10 cellular contexts compared by ENCODE assay signal in genomic region chr16:49701867-49702494, GRCh38.
DNase-seq lines count a peak whose midpoint lies in the region; ATAC-seq, FAIRE-seq and TF ChIP-seq lines count a peak whose summit lies in the region.
"Had no signal": no experiment of that assay in that cellular context is flagged by ENCODE, and none has a peak within 500 bp of the region (broad histone marks: within the 10 kb centered on the region; RNA-seq: fewer than 3 reads in every experiment).

No MANE protein-coding gene starts in this region.

- SMC1A ChIA-PET in GM12878 (lab: Charles Lee; ENCODE audit: uncharacterized antibody, unreplicated experiment), result no interaction called here

- H3K4me1 ChIP-seq in GM12878 (ENCODE audit: control insufficient read depth, insufficient read depth, low read length) (peaks cover 7% of the 10 kb centered on the region), smooth muscle cell (ENCODE audit: low read depth) (peaks cover 64% of the 10 kb centered on the region)

- H3F3A ChIP-seq in smooth muscle cell (ENCODE audit: low read depth), result peaks cover 17% of the 10 kb centered on the region

- in situ Hi-C loops in GM12878 (cut with MboI), result no loop called here

- no peaks in the 10 kb centered on the region for H3K9me3 ChIP-seq in GM12878 (replicated peaks; ENCODE audit: control insufficient read depth, insufficient read depth, low read length)
- no peaks in the 10 kb centered on the region for H3K9me3 ChIP-seq in smooth muscle cell (replicated peaks; ENCODE audit: low read depth)

- H3K9ac ChIP-seq in GM12878 (ENCODE audit: control insufficient read depth, insufficient read depth, low read length) (no peak overlapping the region), smooth muscle cell (ENCODE audit: low read depth) (no peak overlapping the region)

- H3K36me3 ChIP-seq in GM12878 (ENCODE audit: control insufficient read depth in 2 of 2, insufficient read depth in 2 of 2, low read length in 1 of 2) (no peaks in the 10 kb centered on the region), smooth muscle cell (ENCODE audit: low read depth) (no peaks in the 10 kb centered on the region)

- BruUV-seq in GM12878 (replicated peaks; lab: Mats Ljungman, UMichigan), result no TSS peak

- RAD21 ChIA-PET in GM12878 (lab: Charles Lee; ENCODE audit: unreplicated experiment), result no interaction called here

- H3K27me3 ChIP-seq in GM12878 (replicated peaks in 1 of 2; ENCODE audit: control insufficient read depth in 2 of 2, insufficient read depth in 2 of 2, low read length in 1 of 2) (no peaks in the 10 kb centered on the region; a peak in 1 of 4 replicates), smooth muscle cell (ENCODE audit: low read depth) (no peaks in the 10 kb centered on the region)

- no peaks in the 10 kb centered on the region for H4K20me1 ChIP-seq in GM12878 (ENCODE audit: control insufficient read depth, insufficient read depth)
- H4K20me1 ChIP-seq in smooth muscle cell (ENCODE audit: low read depth), result no peaks in the 10 kb centered on the region

- FAIRE-seq in GM12878 (lab: Jason Lieb, UNC), result no peak
- FAIRE-seq: endometrium had no signal

- H3K4me3 ChIP-seq in GM12878 (no peak overlapping the region), smooth muscle cell (no peak overlapping the region)

- WGBS in GM12878 (ENCODE audit: insufficient coverage, insufficient replicate concordance, low lambda C conversion rate, missing lambda C conversion rate), result 11% methylated on average over 15 of the region's 15 CpGs
- 16% methylated on average over 15 of the region's 15 CpGs for WGBS in smooth muscle cell (ENCODE audit: low lambda C conversion rate)

- no peak for TF ChIP-seq CTCF in GM12878 (IDR thresholded peaks at IDR 0.05 in 2 of 3, conservative IDR thresholded peaks at IDR 0.05 in 1 of 3; ENCODE audit: control insufficient read depth in 2 of 3, extremely low read depth in 1 of 3, insufficient read depth in 1 of 3, low read depth in 3 of 3, low read length in 3 of 3)
- TF ChIP-seq CTCF in smooth muscle cell (IDR thresholded peaks at IDR 0.05; ENCODE audit: borderline replicate concordance, insufficient read depth, poor library complexity, severe bottlenecking), result no peak

- H3K4me2 ChIP-seq in GM12878 (ENCODE audit: control insufficient read depth, insufficient read depth) (no peak overlapping the region), smooth muscle cell (peak overlapping the region; percentile 83)

- no peak for TF ChIP-seq POLR2A in GM12878 (IDR thresholded peaks at IDR 0.05; ENCODE audit: low read depth, low read length)

- intact Hi-C loops in GM12878 (cut with micrococcal nuclease; ENCODE audit: unreplicated experiment), result loop anchor here (10.0 kb wide), 1 partner anchor 207 kb away; no protein-coding TSS in a partner anchor

- H3K79me2 ChIP-seq in GM12878 (ENCODE audit: control insufficient read depth, insufficient read depth, low read length), result no peaks in the 10 kb centered on the region
- no peaks in the 10 kb centered on the region for H3K79me2 ChIP-seq in smooth muscle cell (ENCODE audit: low read depth)

- DNase-seq in NCI-H1092 (lab: John Stamatoyannopoulos, UW) (peak; percentile 74), GM12878 (ENCODE audit: low read depth, low spot score) (no peak), iPS-NIHi7 (ENCODE audit: extremely low spot score) (peak; percentile 60), smooth muscle cell (lab: John Stamatoyannopoulos, UW; ENCODE audit: unreplicated experiment) (no peak), LoVo (ENCODE audit: low spot score) (no peak), NCI-H526 (lab: John Stamatoyannopoulos, UW) (no peak), Kasumi-1 (lab: John Stamatoyannopoulos, UW) (no peak)
- DNase-seq: activated CD4-positive, alpha-beta T cell treated with anti-CD3 and anti-CD28 coated beads, Interleukin-2, amount 10 ng/mL, durations not matched to agents 24 days and 14 days had no signal

- ATAC-seq in GM12878 (no peak), GM18520 (IDR thresholded peaks at IDR 0.05; ENCODE audit: unreplicated experiment) (no peak)

- CTCF ChIA-PET in GM12878 (lab: Yijun Ruan, JAX), result no interaction called here

- H3K27ac ChIP-seq in GM12878 (ENCODE audit: control insufficient read depth, insufficient read depth), result no peak overlapping the region
- H3K27ac ChIP-seq in smooth muscle cell (ENCODE audit: low read depth), result no peak overlapping the region

- H2AFZ ChIP-seq in GM12878 (ENCODE audit: control insufficient read depth, low read depth, low read length), result no peak overlapping the region
- H2AFZ ChIP-seq in smooth muscle cell (ENCODE audit: low read depth), result no peak overlapping the region

- TF ChIP-seq EP300 in GM12878 (IDR thresholded peaks at IDR 0.05; ENCODE audit: borderline replicate concordance in 1 of 2, control insufficient read depth in 1 of 2, low read depth in 2 of 2, low read length in 2 of 2), result no peak

- POLR2A ChIA-PET in GM12878 (lab: Charles Lee), result no interaction called here

- no peak for TF ChIP-seq RAD21 in GM12878 (IDR thresholded peaks at IDR 0.05; ENCODE audit: insufficient read depth, low read depth, low read length)

TF ChIP-seq in GM12878, 131 proteins besides CTCF, POLR2A, EP300 and RAD21:
- TF ChIP-seq EED (IDR thresholded peaks at IDR 0.05; ENCODE audit: low read depth) (peak; percentile 48), SRF (IDR thresholded peaks at IDR 0.05; ENCODE audit: low read depth in 2 of 2, low read length in 2 of 2) (no peak), NFIC (IDR thresholded peaks at IDR 0.05; ENCODE audit: low read depth, low read length) (peak; percentile 27; the same call in 1 of the 2 replicates)

Comparison
In these comparisons a context has a peak if more than half of its experiments do, and no peak if none do; other contexts are left out.
1. DNase-seq: peak in NCI-H1092 (single experiment) and iPS-NIHi7 (single experiment); none in GM12878 (single experiment), smooth muscle cell (single experiment), LoVo (single experiment), NCI-H526 (0 of 2) and Kasumi-1 (0 of 2).